ENCODE assay signal across 10 cellular contexts in genomic region chr17:60863892-60864673, GRCh38.
A peak's percentile ranks its signal among the peaks of the same experiment; 100 is the strongest.
DNase-seq lines count a peak whose midpoint lies in the region; ATAC-seq and TF ChIP-seq lines count a peak whose summit lies in the region.
"Had no signal": no experiment of that assay in that cellular context is flagged by ENCODE, and none has a peak within 500 bp of the region (broad histone marks: within the 10 kb centered on the region; RNA-seq: fewer than 3 reads in every experiment).

No MANE protein-coding gene starts in this region.

- no peaks in the 10 kb centered on the region for H3K9me3 Mint-ChIP-seq in activated CD4-positive, alpha-beta memory T cell treated with anti-CD3 and anti-CD28 coated beads, Interleukin-2, amount 10 ng/mL, durations not matched to agents 7 days and 5 days
- no peaks in the 10 kb centered on the region for H3K9me3 Mint-ChIP-seq in activated CD4-positive, alpha-beta memory T cell treated with anti-CD3 and anti-CD28 coated beads for 36 hours
- H3K9me3 Mint-ChIP-seq in activated naive CD8-positive, alpha-beta T cell treated with anti-CD3 and anti-CD28 coated beads, Interleukin-2, amount 50 U/mL, for 24 hours = peaks cover 6% of the 10 kb centered on the region
- H3K9me3 Mint-ChIP-seq in stimulated activated naive CD8-positive, alpha-beta T cell treated with anti-CD3 and anti-CD28 coated beads, Interleukin-15, amount 100 ng/mL, for 72 hours = peaks cover 0 to 9% of the 10 kb centered on the region in 2 donors

- no peaks in the 10 kb centered on the region for H3K27me3 ChIP-seq in BE2C

- H3K4me1 ChIP-seq in BE2C = peaks cover 4% of the 10 kb centered on the region; the same call in 1 of the 2 replicates

- intact Hi-C loops in activated CD4-positive, alpha-beta memory T cell treated with anti-CD3 and anti-CD28 coated beads for 36 hours (cut with micrococcal nuclease) = no loop called here

- no peak for DNase-seq in activated CD4-positive, alpha-beta memory T cell treated with anti-CD3 and anti-CD28 coated beads, Interleukin-2, amount 10 ng/mL, durations not matched to agents 7 days and 5 days
- DNase-seq in activated CD4-positive, alpha-beta memory T cell treated with anti-CD3 and anti-CD28 coated beads for 36 hours = no peak
- DNase-seq in MV-4-11 (lab: John Stamatoyannopoulos, UW) (peak; percentile 96), BE2C (no peak)
- DNase-seq in activated naive CD8-positive, alpha-beta T cell treated with anti-CD3 and anti-CD28 coated beads, Interleukin-2, amount 50 U/mL, for 24 hours = no peak
- DNase-seq in stimulated activated naive CD8-positive, alpha-beta T cell treated with anti-CD3 and anti-CD28 coated beads, Interleukin-15, amount 100 ng/mL, for 72 hours = no peak
- DNase-seq in activated CD4-positive, CD25-positive, alpha-beta regulatory T cell treated with anti-CD3 and anti-CD28 coated beads, Interleukin-2, amount 50 U/mL, for 72 hours = no peak
- DNase-seq in activated CD8-positive, alpha-beta memory T cell treated with anti-CD3 and anti-CD28 coated beads, Interleukin-2, amount 50 U/mL, for 4 hours = no peak
- DNase-seq: NCI-H69 had no signal

- H3K4me3 Mint-ChIP-seq in activated CD4-positive, alpha-beta memory T cell treated with anti-CD3 and anti-CD28 coated beads, Interleukin-2, amount 10 ng/mL, durations not matched to agents 7 days and 5 days = peak overlapping the region; percentile 12
- H3K4me3 Mint-ChIP-seq in activated CD4-positive, alpha-beta memory T cell treated with anti-CD3 and anti-CD28 coated beads for 36 hours = no peak overlapping the region
- H3K4me3 Mint-ChIP-seq in activated naive CD8-positive, alpha-beta T cell treated with anti-CD3 and anti-CD28 coated beads, Interleukin-2, amount 50 U/mL, for 24 hours = peak overlapping the region; percentile 13
- peak overlapping the region; percentile 62 to 64 for H3K4me3 Mint-ChIP-seq in stimulated activated naive CD8-positive, alpha-beta T cell treated with anti-CD3 and anti-CD28 coated beads, Interleukin-15, amount 100 ng/mL, for 72 hours
- H3K4me3 Mint-ChIP-seq: neural crest cell had no signal

- no peaks in the 10 kb centered on the region for H3K36me3 Mint-ChIP-seq in activated CD4-positive, alpha-beta memory T cell treated with anti-CD3 and anti-CD28 coated beads, Interleukin-2, amount 10 ng/mL, durations not matched to agents 7 days and 5 days (ENCODE audit: low read depth)
- H3K36me3 Mint-ChIP-seq in activated CD4-positive, alpha-beta memory T cell treated with anti-CD3 and anti-CD28 coated beads for 36 hours = no peaks in the 10 kb centered on the region
- H3K36me3 Mint-ChIP-seq in activated naive CD8-positive, alpha-beta T cell treated with anti-CD3 and anti-CD28 coated beads, Interleukin-2, amount 50 U/mL, for 24 hours (ENCODE audit: low read depth) = peaks cover 4% of the 10 kb centered on the region

- CTCF ChIA-PET in activated CD4-positive, alpha-beta memory T cell treated with anti-CD3 and anti-CD28 coated beads, Interleukin-2, amount 10 ng/mL, durations not matched to agents 7 days and 5 days (lab: Charles Lee) = interaction anchor here (0.6 kb wide), 1 partner anchor 65 kb away, joined by 3 read pairs; no protein-coding TSS in a partner anchor
- CTCF ChIA-PET in activated CD4-positive, alpha-beta memory T cell treated with anti-CD3 and anti-CD28 coated beads for 36 hours (lab: Charles Lee) = interaction anchor here (1.7 kb wide), 1 partner anchor 143 kb away, joined by 6 read pairs; no protein-coding TSS in a partner anchor

- peaks cover 22% of the 10 kb centered on the region for H3K4me1 Mint-ChIP-seq in activated CD4-positive, alpha-beta memory T cell treated with anti-CD3 and anti-CD28 coated beads, Interleukin-2, amount 10 ng/mL, durations not matched to agents 7 days and 5 days
- peaks cover 22% of the 10 kb centered on the region for H3K4me1 Mint-ChIP-seq in activated CD4-positive, alpha-beta memory T cell treated with anti-CD3 and anti-CD28 coated beads for 36 hours (ENCODE audit: low read depth)
- H3K4me1 Mint-ChIP-seq in activated naive CD8-positive, alpha-beta T cell treated with anti-CD3 and anti-CD28 coated beads, Interleukin-2, amount 50 U/mL, for 24 hours = peaks cover 12% of the 10 kb centered on the region
- peaks cover 36% of the 10 kb centered on the region for H3K4me1 Mint-ChIP-seq in stimulated activated naive CD8-positive, alpha-beta T cell treated with anti-CD3 and anti-CD28 coated beads, Interleukin-15, amount 100 ng/mL, for 72 hours
- H3K4me1 Mint-ChIP-seq: neural crest cell had no signal

- POLR2A ChIA-PET in activated CD4-positive, alpha-beta memory T cell treated with anti-CD3 and anti-CD28 coated beads, Interleukin-2, amount 10 ng/mL, durations not matched to agents 7 days and 5 days (lab: Charles Lee) = no interaction called here
- POLR2A ChIA-PET in activated CD4-positive, alpha-beta memory T cell treated with anti-CD3 and anti-CD28 coated beads for 36 hours (lab: Charles Lee) = interaction anchor here (0.7 kb wide), 1 partner anchor 24 kb away, joined by 3 read pairs; no protein-coding TSS in a partner anchor

- H3K27me3 Mint-ChIP-seq in activated CD4-positive, alpha-beta memory T cell treated with anti-CD3 and anti-CD28 coated beads, Interleukin-2, amount 10 ng/mL, durations not matched to agents 7 days and 5 days = no peaks in the 10 kb centered on the region
- no peaks in the 10 kb centered on the region for H3K27me3 Mint-ChIP-seq in activated CD4-positive, alpha-beta memory T cell treated with anti-CD3 and anti-CD28 coated beads for 36 hours
- no peaks in the 10 kb centered on the region for H3K27me3 Mint-ChIP-seq in activated naive CD8-positive, alpha-beta T cell treated with anti-CD3 and anti-CD28 coated beads, Interleukin-2, amount 50 U/mL, for 24 hours
- no peaks in the 10 kb centered on the region for H3K27me3 Mint-ChIP-seq in stimulated activated naive CD8-positive, alpha-beta T cell treated with anti-CD3 and anti-CD28 coated beads, Interleukin-15, amount 100 ng/mL, for 72 hours

- H3K36me3 ChIP-seq in BE2C = no peaks in the 10 kb centered on the region

- no peak overlapping the region for H3K4me3 ChIP-seq in BE2C (ENCODE audit: low read depth, low read length)

- peak; percentile 59 for ATAC-seq in activated naive CD8-positive, alpha-beta T cell treated with anti-CD3 and anti-CD28 coated beads, Interleukin-2, amount 50 U/mL, for 24 hours
- ATAC-seq in stimulated activated naive CD8-positive, alpha-beta T cell treated with anti-CD3 and anti-CD28 coated beads, Interleukin-15, amount 100 ng/mL, for 72 hours = peak; percentile 84

- TF ChIP-seq CTCF in BE2C (IDR thresholded peaks at IDR 0.05; ENCODE audit: low read depth, low read length) = no peak

- peak overlapping the region; percentile 36 for H3K27ac Mint-ChIP-seq in activated CD4-positive, alpha-beta memory T cell treated with anti-CD3 and anti-CD28 coated beads, Interleukin-2, amount 10 ng/mL, durations not matched to agents 7 days and 5 days
- H3K27ac Mint-ChIP-seq in activated CD4-positive, alpha-beta memory T cell treated with anti-CD3 and anti-CD28 coated beads for 36 hours = no peak overlapping the region
- H3K27ac Mint-ChIP-seq in activated naive CD8-positive, alpha-beta T cell treated with anti-CD3 and anti-CD28 coated beads, Interleukin-2, amount 50 U/mL, for 24 hours = peak overlapping the region; percentile 60
- peak overlapping the region; percentile 88 for H3K27ac Mint-ChIP-seq in stimulated activated naive CD8-positive, alpha-beta T cell treated with anti-CD3 and anti-CD28 coated beads, Interleukin-15, amount 100 ng/mL, for 72 hours

- H3K9me3 ChIP-seq in BE2C = no peaks in the 10 kb centered on the region
